Comparison of ENCODE assay signal across 9 cellular contexts in the genomic region with DNA sequence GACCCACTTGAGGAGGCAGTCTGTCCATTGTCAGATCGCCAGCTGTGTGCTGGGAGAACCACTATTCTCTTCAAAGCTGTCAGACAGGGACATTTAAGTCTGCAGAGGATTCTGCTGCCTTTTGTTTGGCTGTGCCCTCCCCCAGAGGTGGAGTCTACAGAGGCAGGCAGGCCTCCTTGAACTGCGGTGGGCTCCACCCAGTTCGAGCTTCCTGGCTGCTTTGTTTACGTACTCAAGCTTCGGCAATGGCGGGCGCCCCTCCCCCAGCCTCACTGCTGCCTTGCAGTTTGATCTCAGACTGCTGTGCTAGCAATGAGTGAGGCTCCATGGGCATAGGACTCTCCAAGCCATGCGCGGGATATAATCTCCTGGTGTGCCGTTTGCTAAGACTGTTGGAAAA. TPM values are rescaled to one million over a fixed set of nuclear protein-coding genes. Genes with fewer than 3 reads are reported as not detected.
A peak's percentile ranks its signal among the peaks of the same experiment; 100 is the strongest.
DNase-seq lines count a peak whose midpoint lies in the region; ATAC-seq and TF ChIP-seq lines count a peak whose summit lies in the region.
"Not testable (repeated sequence)": the region's sequence is repeated elsewhere in the genome, so short reads cannot be mapped to it uniquely, and the experiment has no call there.
"Had no signal": no experiment of that assay in that cellular context is flagged by ENCODE, and none has a peak within 500 bp of the region (broad histone marks: within the 10 kb centered on the region; RNA-seq: fewer than 3 reads in every experiment).

No MANE protein-coding gene starts in this region.

- CTCF ChIA-PET in CD8-positive, alpha-beta T cell (lab: Charles Lee) = not testable (repeated sequence)
- CTCF ChIA-PET in activated CD4-positive, alpha-beta memory T cell treated with anti-CD3 and anti-CD28 coated beads for 36 hours (lab: Charles Lee) = interaction anchor here (1.3 kb wide), 1 partner anchor 231 kb away, joined by 3 read pairs; no protein-coding TSS in a partner anchor

- H3K36me3 Mint-ChIP-seq in CD8-positive, alpha-beta T cell; activated CD4-positive, alpha-beta memory T cell treated with anti-CD3 and anti-CD28 coated beads for 36 hours: not testable (repeated sequence)

- H3K27me3 Mint-ChIP-seq in CD8-positive, alpha-beta T cell (ENCODE audit: low read depth); activated CD4-positive, alpha-beta memory T cell treated with anti-CD3 and anti-CD28 coated beads for 36 hours: not testable (repeated sequence)

- H3K4me1 Mint-ChIP-seq in CD8-positive, alpha-beta T cell (ENCODE audit: low read depth); activated CD4-positive, alpha-beta memory T cell treated with anti-CD3 and anti-CD28 coated beads for 36 hours (ENCODE audit: low read depth): not testable (repeated sequence)

- not testable (repeated sequence) for H3K4me3 Mint-ChIP-seq in CD8-positive, alpha-beta T cell; activated CD4-positive, alpha-beta memory T cell treated with anti-CD3 and anti-CD28 coated beads for 36 hours

- not testable (repeated sequence) for H3K4me3 ChIP-seq in CD8-positive, alpha-beta T cell (ENCODE audit: low read depth, low read length)

- H3K4me1 ChIP-seq in CD8-positive, alpha-beta T cell (ENCODE audit: insufficient read depth, low read length) = not testable (repeated sequence)

- H3K27me3 ChIP-seq in CD8-positive, alpha-beta T cell (ENCODE audit: insufficient read depth, low read length) = not testable (repeated sequence)

- not testable (repeated sequence) for H3K9me3 ChIP-seq in CD8-positive, alpha-beta T cell (ENCODE audit: low read length)

- ATAC-seq in CD8-positive, alpha-beta T cell = not testable (repeated sequence)

- H3K36me3 ChIP-seq in CD8-positive, alpha-beta T cell (ENCODE audit: insufficient read depth, low read length) = not testable (repeated sequence)

- H3K9me3 Mint-ChIP-seq in CD8-positive, alpha-beta T cell; activated CD4-positive, alpha-beta memory T cell treated with anti-CD3 and anti-CD28 coated beads for 36 hours: not testable (repeated sequence)

- not testable (repeated sequence) for H3K27ac ChIP-seq in CD8-positive, alpha-beta T cell (ENCODE audit: low read depth, low read length)

- not testable (repeated sequence) for TF ChIP-seq CTCF in CD8-positive, alpha-beta T cell (IDR thresholded peaks at IDR 0.05)

- not testable (repeated sequence) for H3K27ac Mint-ChIP-seq in CD8-positive, alpha-beta T cell; activated CD4-positive, alpha-beta memory T cell treated with anti-CD3 and anti-CD28 coated beads for 36 hours

- POLR2A ChIA-PET in CD8-positive, alpha-beta T cell (lab: Charles Lee); activated CD4-positive, alpha-beta memory T cell treated with anti-CD3 and anti-CD28 coated beads for 36 hours (lab: Charles Lee): not testable (repeated sequence)

- intact Hi-C loops in CD8-positive, alpha-beta T cell (cut with DNase I, micrococcal nuclease); activated CD4-positive, alpha-beta memory T cell treated with anti-CD3 and anti-CD28 coated beads for 36 hours (cut with micrococcal nuclease): not testable (repeated sequence)

- peak in 4 of 7 experiments; percentile 14 to 47 (median 22) for DNase-seq in CD8-positive, alpha-beta T cell
- DNase-seq in NCI-H2227 (lab: John Stamatoyannopoulos, UW; ENCODE audit: unreplicated experiment) (peak; percentile 11), SHP77 treated with DMSO at 0.1 percent for 48 hours (lab: John Stamatoyannopoulos, UW) (peak; percentile 50), T-helper 22 cell (ENCODE audit: low read depth) (peak; percentile 24)
- DNase-seq in activated CD4-positive, alpha-beta memory T cell treated with anti-CD3 and anti-CD28 coated beads for 36 hours = peak; percentile 33
- DNase-seq in activated effector memory CD4-positive, alpha-beta T cell treated with Interleukin-2 at 50 U/mL for 16 hours = peak; percentile 60
- peak; percentile 9 for DNase-seq in effector CD4-positive, alpha-beta T cell

RNA-seq across cellular contexts. Expression of gene DNAH6, which starts 5.3 kb away (rescaled TPM):
- total RNA-seq in CD8-positive, alpha-beta T cell = under 1 TPM; 0.30 to 0.61 TPM
- under 1 TPM; 0.33 to 0.85 TPM for total RNA-seq in activated CD4-positive, alpha-beta memory T cell treated with anti-CD3 and anti-CD28 coated beads for 36 hours
- total RNA-seq: A673, PC-3 had no signal

RNA-seq across cellular contexts. Expression of gene SUCLG1, which starts 51.9 kb away (rescaled TPM):
- total RNA-seq in CD8-positive, alpha-beta T cell = 10 to 100 TPM; 31.6 to 35.1 TPM
- 10 to 100 TPM; 70.3 to 70.4 TPM for total RNA-seq in activated CD4-positive, alpha-beta memory T cell treated with anti-CD3 and anti-CD28 coated beads for 36 hours

Comparison
In these comparisons a context has a peak if more than half of its experiments do, and no peak if none do; other contexts are left out.
1. DNase-seq: peak in every context shown above with its lines; median percentile 60 in activated effector memory CD4-positive, alpha-beta T cell treated with Interleukin-2 at 50 U/mL for 16 hours; 50 in SHP77 treated with DMSO at 0.1 percent for 48 hours; 33 in activated CD4-positive, alpha-beta memory T cell treated with anti-CD3 and anti-CD28 coated beads for 36 hours; 24 in T-helper 22 cell; 22 in CD8-positive, alpha-beta T cell; 11 in NCI-H2227; 9 in effector CD4-positive, alpha-beta T cell.